8 cellular contexts compared by ENCODE assay signal in genomic region chr2:237687666-237688065, GRCh38.
DNase-seq lines count a peak whose midpoint lies in the region; ATAC-seq, FAIRE-seq and TF ChIP-seq lines count a peak whose summit lies in the region.

No MANE protein-coding gene starts in this region.

- ATAC-seq in A549 = peak; percentile 19 to 44; a peak in 5 of 6 replicates
- ATAC-seq in GM21529 (IDR thresholded peaks at IDR 0.05; ENCODE audit: unreplicated experiment) = peak; percentile 46
- ATAC-seq in upper lobe of right lung = peak; percentile 63

- FAIRE-seq in A549 (lab: Jason Lieb, UNC) = no peak

- POLR2A ChIA-PET in A549 (lab: Yijun Ruan, JAX) = interaction anchor here (0.7 to 1.5 kb wide), 2 partner anchors 18 to 156 kb away, joined by 3 read pairs; no protein-coding TSS in a partner anchor

- no peak for TF ChIP-seq CTCF in A549 (IDR thresholded peaks at IDR 0.05)
- TF ChIP-seq CTCF in neutrophil (IDR thresholded peaks at IDR 0.05) = no peak
- no peak for TF ChIP-seq CTCF in upper lobe of right lung (IDR thresholded peaks at IDR 0.05)
- TF ChIP-seq CTCF in MM.1S (IDR thresholded peaks at IDR 0.05; ENCODE audit: low read length) = no peak

- peaks cover 4% of the 10 kb centered on the region for H3K79me2 ChIP-seq in MM.1S (ENCODE audit: low read length)

- intact Hi-C loops in upper lobe of right lung (cut with DNase I) = no loop called here

- TF ChIP-seq EP300 in A549 (IDR thresholded peaks at IDR 0.05) = no peak

- no peaks in the 10 kb centered on the region for H3K36me3 ChIP-seq in neutrophil
- no peaks in the 10 kb centered on the region for H3K36me3 ChIP-seq in upper lobe of right lung
- H3K36me3 ChIP-seq in MM.1S (replicated peaks; ENCODE audit: insufficient read depth, low read length) = no peaks in the 10 kb centered on the region

- CTCF ChIA-PET in A549 (lab: Yijun Ruan, JAX) = interaction anchor here (0.6 to 6.0 kb wide), 6 partner anchors 8 to 342 kb away, joined by 3 to 63 read pairs (median 4); no protein-coding TSS in a partner anchor

- H3K4me2 ChIP-seq in A549 (peak overlapping the region; percentile 63), MM.1S (ENCODE audit: low read depth, low read length) (no peak overlapping the region)

- H3K27ac ChIP-seq in A549 (peak overlapping the region; percentile 48 to 77; a peak in 5 of 6 replicates), epithelial cell of prostate (peak overlapping the region; percentile 64), neutrophil (peak overlapping the region; percentile 100), upper lobe of right lung (peak overlapping the region; percentile 89), MM.1S (ENCODE audit: low read length) (no peak overlapping the region)

- no peaks in the 10 kb centered on the region for H3K9me3 ChIP-seq in A549
- H3K9me3 ChIP-seq in neutrophil = no peaks in the 10 kb centered on the region
- H3K9me3 ChIP-seq in upper lobe of right lung = no peaks in the 10 kb centered on the region
- no peaks in the 10 kb centered on the region for H3K9me3 ChIP-seq in MM.1S (replicated peaks; ENCODE audit: insufficient read depth, low read length)

- H3F3A ChIP-seq in MM.1S (ENCODE audit: insufficient read depth, low read length) = no peaks in the 10 kb centered on the region

- 40% methylated on average over 4 of the region's 4 CpGs for WGBS in A549 (ENCODE audit: missing lambda C conversion rate)

- H4K20me1 ChIP-seq in MM.1S (ENCODE audit: insufficient read depth, low read length) = no peaks in the 10 kb centered on the region

- no peaks in the 10 kb centered on the region for H3K27me3 ChIP-seq in neutrophil
- H3K27me3 ChIP-seq in upper lobe of right lung = no peaks in the 10 kb centered on the region
- no peaks in the 10 kb centered on the region for H3K27me3 ChIP-seq in MM.1S (replicated peaks; ENCODE audit: insufficient read depth, low read length)

- no peak overlapping the region for H3K9ac ChIP-seq in MM.1S (ENCODE audit: low read length)

- H3K4me3 ChIP-seq in A549 = no peak overlapping the region
- H3K4me3 ChIP-seq in neutrophil (ENCODE audit: low read depth in 1 of 2, low read length in 1 of 2) = peak overlapping the region; percentile 17 to 93
- no peak overlapping the region for H3K4me3 ChIP-seq in upper lobe of right lung
- no peak overlapping the region for H3K4me3 ChIP-seq in MM.1S (ENCODE audit: low read length)

- peak in 1 of 2 experiments; percentile 83 for DNase-seq in A549 (ENCODE audit: low read depth in 1 of 2, low spot score in 1 of 2)
- DNase-seq in NAMALWA (ENCODE audit: low spot score) = peak; percentile 67
- peak in 2 of 3 experiments; percentile 59 for DNase-seq in activated CD8-positive, alpha-beta memory T cell treated with anti-CD3 and anti-CD28 coated beads for 48 hours (ENCODE audit: low read depth in 2 of 3, low spot score in 2 of 3)
- DNase-seq in epithelial cell of prostate (ENCODE audit: low read depth, low spot score) = peak; percentile 95
- peak; percentile 79 for DNase-seq in upper lobe of right lung
- no peak for DNase-seq in MM.1S

- no peaks in the 10 kb centered on the region for H3K9me2 ChIP-seq in MM.1S (replicated peaks; ENCODE audit: insufficient read depth, low read length)

- no peak for TF ChIP-seq POLR2A in A549 (IDR thresholded peaks at IDR 0.05; ENCODE audit: low read length)

- no peak for TF ChIP-seq RAD21 in A549 (conservative IDR thresholded peaks at IDR 0.05 in 1 of 2, IDR thresholded peaks at IDR 0.05 in 1 of 2)

- peaks cover 28% of the 10 kb centered on the region for H3K4me1 ChIP-seq in A549
- H3K4me1 ChIP-seq in neutrophil (ENCODE audit: control insufficient read depth in 1 of 2, insufficient read depth in 1 of 2, low read depth in 1 of 2, low read length in 1 of 2) = peaks cover 48 to 57% of the 10 kb centered on the region in 2 experiments
- H3K4me1 ChIP-seq in upper lobe of right lung = peaks cover 48% of the 10 kb centered on the region
- H3K4me1 ChIP-seq in MM.1S (ENCODE audit: low read length) = no peaks in the 10 kb centered on the region

- no peak overlapping the region for H2AFZ ChIP-seq in MM.1S (ENCODE audit: low read length)

TF ChIP-seq in A549, 52 proteins besides CTCF, POLR2A, EP300 and RAD21:
- TF ChIP-seq HOXB13 (CRISPR knock-in tag; IDR thresholded peaks at IDR 0.05; ENCODE audit: low read depth) (no peak), HEYL (CRISPR knock-in tag; IDR thresholded peaks at IDR 0.05) (no peak), ZC3H11A (IDR thresholded peaks at IDR 0.05) (no peak), CHD4 (IDR thresholded peaks at IDR 0.05; ENCODE audit: borderline replicate concordance) (no peak), EHF (CRISPR knock-in tag; IDR thresholded peaks at IDR 0.05) (no peak), PBX3 (IDR thresholded peaks at IDR 0.05) (no peak), RFX5 (IDR thresholded peaks at IDR 0.05) (no peak), NPAS2 (CRISPR knock-in tag; IDR thresholded peaks at IDR 0.05; ENCODE audit: borderline replicate concordance) (no peak), PHF8 (IDR thresholded peaks at IDR 0.05; ENCODE audit: borderline replicate concordance, low read depth) (no peak), HOXA7 (CRISPR knock-in tag; IDR thresholded peaks at IDR 0.05) (no peak)

Comparison
In these comparisons a context has a peak if more than half of its experiments do, and no peak if none do; other contexts are left out.
1. H3K4me3 ChIP-seq: peak in neutrophil (2 of 2); none in A549 (single experiment), upper lobe of right lung (single experiment) and MM.1S (single experiment).
2. Peak in every context shown above with its lines, with median percentiles within 50 percentile points of each other: ATAC-seq.